In the genomic region with DNA sequence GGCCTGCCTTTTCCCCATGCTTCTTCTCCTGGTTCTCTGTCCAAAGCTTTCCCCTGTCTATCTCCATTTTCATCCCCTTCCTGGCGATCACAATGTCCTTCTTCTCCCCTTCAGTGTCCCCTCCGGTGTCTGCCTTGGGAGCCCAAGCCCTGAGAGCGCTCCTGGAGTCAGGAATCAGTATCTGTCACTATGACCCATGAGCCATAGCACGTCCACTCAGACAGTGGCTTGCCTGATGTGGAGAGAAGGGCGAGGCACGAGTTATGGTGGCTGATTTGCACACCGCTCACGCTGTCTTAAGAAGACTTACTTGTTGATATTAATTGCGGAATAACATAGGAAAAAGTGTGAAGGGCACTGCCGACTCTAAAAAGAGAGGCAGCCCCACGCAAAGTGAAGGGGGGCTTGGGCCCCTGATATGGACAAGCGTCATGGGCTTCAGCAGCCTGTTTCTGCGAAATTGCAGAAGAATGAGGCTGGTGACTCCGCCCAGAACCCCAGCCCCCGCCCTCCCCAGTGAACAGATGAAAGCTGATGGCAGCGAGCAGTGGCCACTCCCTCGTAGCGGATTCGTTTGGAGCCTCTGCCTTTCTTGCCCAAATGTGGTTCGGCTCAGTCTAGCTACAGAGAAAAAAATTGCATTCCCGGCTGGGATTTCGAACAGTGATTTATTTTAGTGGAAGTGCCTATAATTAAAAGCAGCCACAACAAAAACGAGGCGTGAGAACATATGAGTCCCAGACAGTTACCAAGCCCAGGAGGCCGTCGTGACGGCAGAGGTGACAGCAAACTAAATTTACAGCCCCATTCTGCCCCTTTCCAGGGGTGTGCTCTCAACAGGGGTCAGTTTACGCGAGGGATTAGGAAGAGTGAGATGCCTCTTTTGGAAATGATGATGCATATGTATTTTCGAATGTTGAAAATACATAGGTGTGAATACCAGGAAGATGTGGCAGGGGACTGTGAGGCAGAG, we compare ENCODE assay signal across 1 cellular context.
TF ChIP-seq lines count a peak whose summit lies in the region.

No MANE protein-coding gene starts in this region.

TF ChIP-seq in H1, 55 proteins besides CTCF, POLR2A, EP300 and RAD21:
- TF ChIP-seq NRF1 (IDR thresholded peaks at IDR 0.05; ENCODE audit: low read depth, low read length) = no peak
- no peak for TF ChIP-seq RFX5 (IDR thresholded peaks at IDR 0.05; ENCODE audit: borderline replicate concordance, low read depth, low read length)
- TF ChIP-seq JUN (IDR thresholded peaks at IDR 0.05; ENCODE audit: low read depth, low read length) = no peak
- TF ChIP-seq SIRT6 (IDR thresholded peaks at IDR 0.05; ENCODE audit: low read length) = no peak
- no peak for TF ChIP-seq HDAC6 (IDR thresholded peaks at IDR 0.05; ENCODE audit: low read depth, low read length)
- no peak for TF ChIP-seq CHD2 (IDR thresholded peaks at IDR 0.05; ENCODE audit: low read length)
- no peak for TF ChIP-seq CBX8 (IDR thresholded peaks at IDR 0.05; ENCODE audit: borderline replicate concordance, low read depth, low read length)
- TF ChIP-seq TBP (IDR thresholded peaks at IDR 0.05; ENCODE audit: low read depth, low read length) = no peak
- TF ChIP-seq, protein P1, sequence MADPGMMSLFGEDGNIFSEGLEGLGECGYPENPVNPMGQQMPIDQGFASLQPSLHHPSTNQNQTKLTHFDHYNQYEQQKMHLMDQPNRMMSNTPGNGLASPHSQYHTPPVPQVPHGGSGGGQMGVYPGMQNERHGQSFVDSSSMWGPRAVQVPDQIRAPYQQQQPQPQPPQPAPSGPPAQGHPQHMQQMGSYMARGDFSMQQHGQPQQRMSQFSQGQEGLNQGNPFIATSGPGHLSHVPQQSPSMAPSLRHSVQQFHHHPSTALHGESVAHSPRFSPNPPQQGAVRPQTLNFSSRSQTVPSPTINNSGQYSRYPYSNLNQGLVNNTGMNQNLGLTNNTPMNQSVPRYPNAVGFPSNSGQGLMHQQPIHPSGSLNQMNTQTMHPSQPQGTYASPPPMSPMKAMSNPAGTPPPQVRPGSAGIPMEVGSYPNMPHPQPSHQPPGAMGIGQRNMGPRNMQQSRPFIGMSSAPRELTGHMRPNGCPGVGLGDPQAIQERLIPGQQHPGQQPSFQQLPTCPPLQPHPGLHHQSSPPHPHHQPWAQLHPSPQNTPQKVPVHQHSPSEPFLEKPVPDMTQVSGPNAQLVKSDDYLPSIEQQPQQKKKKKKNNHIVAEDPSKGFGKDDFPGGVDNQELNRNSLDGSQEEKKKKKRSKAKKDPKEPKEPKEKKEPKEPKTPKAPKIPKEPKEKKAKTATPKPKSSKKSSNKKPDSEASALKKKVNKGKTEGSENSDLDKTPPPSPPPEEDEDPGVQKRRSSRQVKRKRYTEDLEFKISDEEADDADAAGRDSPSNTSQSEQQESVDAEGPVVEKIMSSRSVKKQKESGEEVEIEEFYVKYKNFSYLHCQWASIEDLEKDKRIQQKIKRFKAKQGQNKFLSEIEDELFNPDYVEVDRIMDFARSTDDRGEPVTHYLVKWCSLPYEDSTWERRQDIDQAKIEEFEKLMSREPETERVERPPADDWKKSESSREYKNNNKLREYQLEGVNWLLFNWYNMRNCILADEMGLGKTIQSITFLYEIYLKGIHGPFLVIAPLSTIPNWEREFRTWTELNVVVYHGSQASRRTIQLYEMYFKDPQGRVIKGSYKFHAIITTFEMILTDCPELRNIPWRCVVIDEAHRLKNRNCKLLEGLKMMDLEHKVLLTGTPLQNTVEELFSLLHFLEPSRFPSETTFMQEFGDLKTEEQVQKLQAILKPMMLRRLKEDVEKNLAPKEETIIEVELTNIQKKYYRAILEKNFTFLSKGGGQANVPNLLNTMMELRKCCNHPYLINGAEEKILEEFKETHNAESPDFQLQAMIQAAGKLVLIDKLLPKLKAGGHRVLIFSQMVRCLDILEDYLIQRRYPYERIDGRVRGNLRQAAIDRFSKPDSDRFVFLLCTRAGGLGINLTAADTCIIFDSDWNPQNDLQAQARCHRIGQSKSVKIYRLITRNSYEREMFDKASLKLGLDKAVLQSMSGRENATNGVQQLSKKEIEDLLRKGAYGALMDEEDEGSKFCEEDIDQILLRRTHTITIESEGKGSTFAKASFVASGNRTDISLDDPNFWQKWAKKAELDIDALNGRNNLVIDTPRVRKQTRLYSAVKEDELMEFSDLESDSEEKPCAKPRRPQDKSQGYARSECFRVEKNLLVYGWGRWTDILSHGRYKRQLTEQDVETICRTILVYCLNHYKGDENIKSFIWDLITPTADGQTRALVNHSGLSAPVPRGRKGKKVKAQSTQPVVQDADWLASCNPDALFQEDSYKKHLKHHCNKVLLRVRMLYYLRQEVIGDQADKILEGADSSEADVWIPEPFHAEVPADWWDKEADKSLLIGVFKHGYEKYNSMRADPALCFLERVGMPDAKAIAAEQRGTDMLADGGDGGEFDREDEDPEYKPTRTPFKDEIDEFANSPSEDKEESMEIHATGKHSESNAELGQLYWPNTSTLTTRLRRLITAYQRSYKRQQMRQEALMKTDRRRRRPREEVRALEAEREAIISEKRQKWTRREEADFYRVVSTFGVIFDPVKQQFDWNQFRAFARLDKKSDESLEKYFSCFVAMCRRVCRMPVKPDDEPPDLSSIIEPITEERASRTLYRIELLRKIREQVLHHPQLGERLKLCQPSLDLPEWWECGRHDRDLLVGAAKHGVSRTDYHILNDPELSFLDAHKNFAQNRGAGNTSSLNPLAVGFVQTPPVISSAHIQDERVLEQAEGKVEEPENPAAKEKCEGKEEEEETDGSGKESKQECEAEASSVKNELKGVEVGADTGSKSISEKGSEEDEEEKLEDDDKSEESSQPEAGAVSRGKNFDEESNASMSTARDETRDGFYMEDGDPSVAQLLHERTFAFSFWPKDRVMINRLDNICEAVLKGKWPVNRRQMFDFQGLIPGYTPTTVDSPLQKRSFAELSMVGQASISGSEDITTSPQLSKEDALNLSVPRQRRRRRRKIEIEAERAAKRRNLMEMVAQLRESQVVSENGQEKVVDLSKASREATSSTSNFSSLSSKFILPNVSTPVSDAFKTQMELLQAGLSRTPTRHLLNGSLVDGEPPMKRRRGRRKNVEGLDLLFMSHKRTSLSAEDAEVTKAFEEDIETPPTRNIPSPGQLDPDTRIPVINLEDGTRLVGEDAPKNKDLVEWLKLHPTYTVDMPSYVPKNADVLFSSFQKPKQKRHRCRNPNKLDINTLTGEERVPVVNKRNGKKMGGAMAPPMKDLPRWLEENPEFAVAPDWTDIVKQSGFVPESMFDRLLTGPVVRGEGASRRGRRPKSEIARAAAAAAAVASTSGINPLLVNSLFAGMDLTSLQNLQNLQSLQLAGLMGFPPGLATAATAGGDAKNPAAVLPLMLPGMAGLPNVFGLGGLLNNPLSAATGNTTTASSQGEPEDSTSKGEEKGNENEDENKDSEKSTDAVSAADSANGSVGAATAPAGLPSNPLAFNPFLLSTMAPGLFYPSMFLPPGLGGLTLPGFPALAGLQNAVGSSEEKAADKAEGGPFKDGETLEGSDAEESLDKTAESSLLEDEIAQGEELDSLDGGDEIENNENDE (IDR thresholded peaks at IDR 0.05; ENCODE audit: insufficient replicate concordance, low read length) = no peak
- no peak for TF ChIP-seq BCL11A (IDR thresholded peaks at IDR 0.05; ENCODE audit: low read depth in 2 of 2, low read length in 2 of 2)
